4 cellular contexts compared by ENCODE assay signal in the genomic region with DNA sequence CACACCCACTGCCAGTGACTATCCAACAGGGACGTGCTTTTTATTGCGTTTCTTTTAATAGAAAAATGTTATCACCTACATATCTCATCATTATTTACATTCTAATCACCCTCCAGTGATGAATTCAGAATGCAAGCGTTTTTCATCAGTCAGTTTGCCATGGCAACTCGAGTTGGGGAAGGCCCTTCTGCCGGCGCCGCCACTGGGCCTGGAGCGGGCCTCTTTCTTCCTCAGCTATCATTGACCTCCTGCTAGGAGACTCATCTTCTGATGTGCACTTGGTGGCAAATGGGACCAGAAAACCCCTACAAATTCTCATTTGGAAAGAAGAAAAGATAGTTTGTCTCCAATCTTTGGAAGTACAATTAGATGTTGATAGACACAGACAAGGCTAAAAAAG.
"Had no signal": no experiment of that assay in that cellular context is flagged by ENCODE, and none has a peak within 500 bp of the region (broad histone marks: within the 10 kb centered on the region; RNA-seq: fewer than 3 reads in every experiment).

No MANE protein-coding gene starts in this region.

- DNase-seq: IMR-90, KBM-7, KG1 had no signal

- ATAC-seq: K562 had no signal
